In genomic region chr3:13046569-13047279, GRCh38 we compare ENCODE assay signal across 11 cellular contexts. TPM values are rescaled to one million over a fixed set of nuclear protein-coding genes. Genes with fewer than 3 reads are reported as not detected.
DNase-seq lines count a peak whose midpoint lies in the region; ATAC-seq and TF ChIP-seq lines count a peak whose summit lies in the region.
"Had no signal": no experiment of that assay in that cellular context is flagged by ENCODE, and none has a peak within 500 bp of the region (broad histone marks: within the 10 kb centered on the region; RNA-seq: fewer than 3 reads in every experiment).

No MANE protein-coding gene starts in this region.

- no peak for TF ChIP-seq EP300 in ovary (IDR thresholded peaks at IDR 0.05)

- WGBS in smooth muscle cell (ENCODE audit: low lambda C conversion rate) = 85% methylated on average over 15 of the region's 15 CpGs
- WGBS in ovary, 3 donors = 62 to 81% (median 70%) methylated on average over 14 to 15 of the region's 15 CpGs

- H3K36me3 ChIP-seq in OCI-LY3 (replicated peaks; ENCODE audit: low read depth, low read length) (no peaks in the 10 kb centered on the region), BE2C (no peaks in the 10 kb centered on the region), smooth muscle cell (ENCODE audit: low read depth) (no peaks in the 10 kb centered on the region), ovary (no peaks in the 10 kb centered on the region)
- H3K36me3 ChIP-seq: colonic mucosa had no signal

- no peaks in the 10 kb centered on the region for H3F3A ChIP-seq in smooth muscle cell (ENCODE audit: low read depth)

- H3K4me1 ChIP-seq in OCI-LY3 (ENCODE audit: low read length) (peaks cover 42% of the 10 kb centered on the region), BE2C (peaks cover 28% of the 10 kb centered on the region), smooth muscle cell (ENCODE audit: low read depth) (peaks cover 23% of the 10 kb centered on the region), ovary (ENCODE audit: insufficient read depth) (peaks cover 5% of the 10 kb centered on the region)
- H3K4me1 ChIP-seq: colonic mucosa had no signal

- H3K9me3 ChIP-seq in OCI-LY3 (ENCODE audit: insufficient read depth, low read length) (no peaks in the 10 kb centered on the region), BE2C (no peaks in the 10 kb centered on the region), smooth muscle cell (replicated peaks; ENCODE audit: low read depth) (no peaks in the 10 kb centered on the region), ovary (no peaks in the 10 kb centered on the region)
- H3K9me3 ChIP-seq: colonic mucosa had no signal

- H3K4me1 Mint-ChIP-seq in T-helper 2 cell treated with Interferon-gamma antibody and Interleukin-4, amounts not matched to agents 5 μg/mL and 100 μg/mL, for 36 hours (ENCODE audit: low read depth) = peaks cover 8% of the 10 kb centered on the region
- H3K4me1 Mint-ChIP-seq in stimulated activated effector memory CD8-positive, alpha-beta T cell treated with anti-CD3 and anti-CD28 coated beads, Interleukin-12 subunit alpha, Interleukin-12 subunit beta, amount 100 ng/mL, for 72 hours = peaks cover 39% of the 10 kb centered on the region

- no peaks in the 10 kb centered on the region for H4K20me1 ChIP-seq in OCI-LY3 (ENCODE audit: insufficient read depth, low read length)
- no peaks in the 10 kb centered on the region for H4K20me1 ChIP-seq in smooth muscle cell (ENCODE audit: low read depth)

- H3K9me3 Mint-ChIP-seq in T-helper 2 cell treated with Interferon-gamma antibody and Interleukin-4, amounts not matched to agents 5 μg/mL and 100 μg/mL, for 36 hours = no peaks in the 10 kb centered on the region
- H3K9me3 Mint-ChIP-seq in stimulated activated effector memory CD8-positive, alpha-beta T cell treated with anti-CD3 and anti-CD28 coated beads, Interleukin-12 subunit alpha, Interleukin-12 subunit beta, amount 100 ng/mL, for 72 hours = no peaks in the 10 kb centered on the region

- no peak for TF ChIP-seq POLR2A in ovary (IDR thresholded peaks at IDR 0.05)

- H3K4me3 Mint-ChIP-seq in T-helper 2 cell treated with Interferon-gamma antibody and Interleukin-4, amounts not matched to agents 5 μg/mL and 100 μg/mL, for 36 hours = no peak overlapping the region
- H3K4me3 Mint-ChIP-seq in stimulated activated effector memory CD8-positive, alpha-beta T cell treated with anti-CD3 and anti-CD28 coated beads, Interleukin-12 subunit alpha, Interleukin-12 subunit beta, amount 100 ng/mL, for 72 hours = peak overlapping the region; percentile 4
- H3K4me3 Mint-ChIP-seq: activated CD8-positive, alpha-beta memory T cell treated with anti-CD3 and anti-CD28 coated beads, Interleukin-2, amount 10 ng/mL, durations not matched to agents 7 days and 5 days had no signal

- peak overlapping the region; percentile 1 for H3K27ac Mint-ChIP-seq in T-helper 2 cell treated with Interferon-gamma antibody and Interleukin-4, amounts not matched to agents 5 μg/mL and 100 μg/mL, for 36 hours
- peak overlapping the region; percentile 65 for H3K27ac Mint-ChIP-seq in stimulated activated effector memory CD8-positive, alpha-beta T cell treated with anti-CD3 and anti-CD28 coated beads, Interleukin-12 subunit alpha, Interleukin-12 subunit beta, amount 100 ng/mL, for 72 hours
- H3K27ac Mint-ChIP-seq: activated CD8-positive, alpha-beta memory T cell treated with anti-CD3 and anti-CD28 coated beads, Interleukin-2, amount 10 ng/mL, durations not matched to agents 7 days and 5 days had no signal

- no peaks in the 10 kb centered on the region for H3K27me3 Mint-ChIP-seq in T-helper 2 cell treated with Interferon-gamma antibody and Interleukin-4, amounts not matched to agents 5 μg/mL and 100 μg/mL, for 36 hours (ENCODE audit: low read depth)
- H3K27me3 Mint-ChIP-seq: activated CD8-positive, alpha-beta memory T cell treated with anti-CD3 and anti-CD28 coated beads, Interleukin-2, amount 10 ng/mL, durations not matched to agents 7 days and 5 days had no signal

- peak; percentile 6 for ATAC-seq in HG02763 (IDR thresholded peaks at IDR 0.05; ENCODE audit: unreplicated experiment)
- ATAC-seq in stimulated activated effector memory CD8-positive, alpha-beta T cell treated with anti-CD3 and anti-CD28 coated beads, Interleukin-12 subunit alpha, Interleukin-12 subunit beta, amount 100 ng/mL, for 72 hours = no peak
- ATAC-seq: activated CD8-positive, alpha-beta memory T cell treated with anti-CD3 and anti-CD28 coated beads, Interleukin-2, amount 10 ng/mL, durations not matched to agents 7 days and 5 days had no signal

- H3K36me3 Mint-ChIP-seq in T-helper 2 cell treated with Interferon-gamma antibody and Interleukin-4, amounts not matched to agents 5 μg/mL and 100 μg/mL, for 36 hours (ENCODE audit: low read depth) = no peaks in the 10 kb centered on the region
- no peaks in the 10 kb centered on the region for H3K36me3 Mint-ChIP-seq in stimulated activated effector memory CD8-positive, alpha-beta T cell treated with anti-CD3 and anti-CD28 coated beads, Interleukin-12 subunit alpha, Interleukin-12 subunit beta, amount 100 ng/mL, for 72 hours
- H3K36me3 Mint-ChIP-seq: activated CD8-positive, alpha-beta memory T cell treated with anti-CD3 and anti-CD28 coated beads, Interleukin-2, amount 10 ng/mL, durations not matched to agents 7 days and 5 days had no signal

- H3K27ac ChIP-seq in OCI-LY3 (ENCODE audit: low read length) = peak overlapping the region; percentile 81
- H3K27ac ChIP-seq in smooth muscle cell (ENCODE audit: low read depth) = no peak overlapping the region
- no peak overlapping the region for H3K27ac ChIP-seq in ovary
- H3K27ac ChIP-seq: colonic mucosa had no signal

- H3K79me2 ChIP-seq in OCI-LY3 (ENCODE audit: low read length) (0 out of 2 replicates have a peak, but pooled peaks cover 5% of the 10 kb centered on the region), smooth muscle cell (ENCODE audit: low read depth) (no peaks in the 10 kb centered on the region)

- TF ChIP-seq CTCF in OCI-LY3 (IDR thresholded peaks at IDR 0.05; ENCODE audit: low read depth, low read length) (no peak), BE2C (IDR thresholded peaks at IDR 0.05; ENCODE audit: low read depth, low read length) (no peak), smooth muscle cell (IDR thresholded peaks at IDR 0.05; ENCODE audit: borderline replicate concordance, insufficient read depth, poor library complexity, severe bottlenecking) (no peak), ovary (IDR thresholded peaks at IDR 0.05) (no peak)

- H3K27me3 ChIP-seq in OCI-LY3 (ENCODE audit: low read depth, low read length) (no peaks in the 10 kb centered on the region), BE2C (no peaks in the 10 kb centered on the region), smooth muscle cell (ENCODE audit: low read depth) (no peaks in the 10 kb centered on the region), ovary (no peaks in the 10 kb centered on the region)
- H3K27me3 ChIP-seq: colonic mucosa had no signal

- peak overlapping the region; percentile 73 for H3K4me2 ChIP-seq in OCI-LY3 (ENCODE audit: low read length)
- H3K4me2 ChIP-seq in smooth muscle cell = no peak overlapping the region

- H3K9ac ChIP-seq in OCI-LY3 (ENCODE audit: low read length) = peak overlapping the region; percentile 62
- H3K9ac ChIP-seq in smooth muscle cell (ENCODE audit: low read depth) = no peak overlapping the region

- intact Hi-C loops in ovary (cut with DNase I) = no loop called here

- H3K4me3 ChIP-seq in OCI-LY3 (ENCODE audit: low read length) = peak overlapping the region; percentile 51
- no peak overlapping the region for H3K4me3 ChIP-seq in BE2C (ENCODE audit: low read depth, low read length)
- H3K4me3 ChIP-seq in smooth muscle cell = no peak overlapping the region
- H3K4me3 ChIP-seq in ovary = no peak overlapping the region
- H3K4me3 ChIP-seq: colonic mucosa had no signal

- DNase-seq in T-helper 2 cell treated with Interferon-gamma antibody and Interleukin-4, amounts not matched to agents 5 μg/mL and 100 μg/mL, for 36 hours (ENCODE audit: low spot score) = no peak
- DNase-seq in T-helper 2 cell (no peak), BE2C (no peak), smooth muscle cell (lab: John Stamatoyannopoulos, UW; ENCODE audit: unreplicated experiment) (no peak), ovary (no peak)
- DNase-seq in stimulated activated effector memory CD8-positive, alpha-beta T cell treated with anti-CD3 and anti-CD28 coated beads, Interleukin-12 subunit alpha, Interleukin-12 subunit beta, amount 100 ng/mL, for 72 hours (ENCODE audit: low spot score in 2 of 2) = no peak
- DNase-seq: activated CD8-positive, alpha-beta memory T cell treated with anti-CD3 and anti-CD28 coated beads, Interleukin-2, amount 10 ng/mL, durations not matched to agents 7 days and 5 days; colonic mucosa; RPMI8226 had no signal

- peak overlapping the region; percentile 56; the same call in 1 of the 2 replicates for H2AFZ ChIP-seq in OCI-LY3 (ENCODE audit: low read depth, low read length)
- H2AFZ ChIP-seq in smooth muscle cell (ENCODE audit: low read depth) = no peak overlapping the region

RNA-seq across cellular contexts. Expression of gene IQSEC1, which starts 26.5 kb away (rescaled TPM):
- polyA plus RNA-seq in BE2C (2012; ENCODE audit: insufficient read depth, insufficient read length, low read depth) = 32.5 TPM
- 13.9 and 18.9 TPM in 2 replicates for total RNA-seq in smooth muscle cell
- polyA plus RNA-seq in smooth muscle cell = 19.8 and 26.0 TPM in 2 replicates
- total RNA-seq in ovary = 10 to 100 TPM; 22.2 to 55.4 (median 46.0) TPM
- polyA plus RNA-seq in ovary = 10 to 100 TPM; 20.9 to 27.3 TPM
